12 cellular contexts compared by ENCODE assay signal in genomic region chr1:24437631-24438396, GRCh38. TPM values are rescaled to one million over a fixed set of nuclear protein-coding genes. Genes with fewer than 3 reads are reported as not detected.
DNase-seq lines count a peak whose midpoint lies in the region; ATAC-seq and TF ChIP-seq lines count a peak whose summit lies in the region.
"Had no signal": no experiment of that assay in that cellular context is flagged by ENCODE, and none has a peak within 500 bp of the region (broad histone marks: within the 10 kb centered on the region; RNA-seq: fewer than 3 reads in every experiment).

No MANE protein-coding gene starts in this region.

- H3K9me3 Mint-ChIP-seq in CD8-positive, alpha-beta T cell: no peaks in the 10 kb centered on the region
- H3K9me3 Mint-ChIP-seq in endothelial cell (ENCODE audit: unreplicated experiment): peaks cover 4% of the 10 kb centered on the region
- H3K9me3 Mint-ChIP-seq: IgD-negative memory B cell had no signal

- POLR2A ChIA-PET in CD8-positive, alpha-beta T cell (lab: Charles Lee): no interaction called here

- H3K27me3 ChIP-seq in CD8-positive, alpha-beta T cell (ENCODE audit: insufficient read depth, low read length): no peaks in the 10 kb centered on the region
- no peaks in the 10 kb centered on the region for H3K27me3 ChIP-seq in RWPE2 (ENCODE audit: insufficient read depth, poor library complexity, severe bottlenecking)
- H3K27me3 ChIP-seq: BE2C had no signal

- CTCF ChIA-PET in CD8-positive, alpha-beta T cell (lab: Charles Lee): no interaction called here

- peaks cover 32% of the 10 kb centered on the region for H3K36me3 ChIP-seq in CD8-positive, alpha-beta T cell (ENCODE audit: insufficient read depth, low read length)
- H3K36me3 ChIP-seq in RWPE2 (ENCODE audit: low read depth): peaks cover 42% of the 10 kb centered on the region
- H3K36me3 ChIP-seq: BE2C had no signal

- no peak overlapping the region for H3K4me3 Mint-ChIP-seq in CD8-positive, alpha-beta T cell
- H3K4me3 Mint-ChIP-seq in endothelial cell (ENCODE audit: unreplicated experiment): no peak overlapping the region

- intact Hi-C loops in CD8-positive, alpha-beta T cell (cut with DNase I, micrococcal nuclease): loop anchor here in 1 of 2 experiments (5.0 kb wide), 1 partner anchor 149 kb away; no protein-coding TSS in a partner anchor

- peak overlapping the region; percentile 72 for H3K27ac Mint-ChIP-seq in CD8-positive, alpha-beta T cell
- H3K27ac Mint-ChIP-seq in endothelial cell (ENCODE audit: unreplicated experiment): no peak overlapping the region

- H3K27me3 Mint-ChIP-seq in CD8-positive, alpha-beta T cell (ENCODE audit: low read depth): no peaks in the 10 kb centered on the region
- H3K27me3 Mint-ChIP-seq in endothelial cell (ENCODE audit: unreplicated experiment): peaks cover 3% of the 10 kb centered on the region
- H3K27me3 Mint-ChIP-seq: IgD-negative memory B cell had no signal

- H3K36me3 Mint-ChIP-seq in CD8-positive, alpha-beta T cell: peaks cover 75% of the 10 kb centered on the region
- no peaks in the 10 kb centered on the region for H3K36me3 Mint-ChIP-seq in endothelial cell (ENCODE audit: low read depth, unreplicated experiment)

- TF ChIP-seq CTCF in CD8-positive, alpha-beta T cell (IDR thresholded peaks at IDR 0.05): no peak
- TF ChIP-seq CTCF in RWPE2 (IDR thresholded peaks at IDR 0.05; ENCODE audit: poor library complexity, severe bottlenecking) (no peak), fibroblast of mammary gland (conservative IDR thresholded peaks at IDR 0.05; ENCODE audit: control insufficient read depth, insufficient read depth, low read depth, low read length) (no peak), endothelial cell (IDR thresholded peaks at IDR 0.05; ENCODE audit: unreplicated experiment) (no peak)

- H3K9me3 ChIP-seq in CD8-positive, alpha-beta T cell (ENCODE audit: low read length): no peaks in the 10 kb centered on the region
- no peaks in the 10 kb centered on the region for H3K9me3 ChIP-seq in RWPE2 (ENCODE audit: severe bottlenecking)
- H3K9me3 ChIP-seq: BE2C had no signal

- H3K4me1 ChIP-seq in CD8-positive, alpha-beta T cell (ENCODE audit: insufficient read depth, low read length): peaks cover 4% of the 10 kb centered on the region
- H3K4me1 ChIP-seq in RWPE2 (ENCODE audit: insufficient read depth, poor library complexity, severe bottlenecking): no peaks in the 10 kb centered on the region
- H3K4me1 ChIP-seq: BE2C had no signal

- peaks cover 37% of the 10 kb centered on the region for H3K4me1 Mint-ChIP-seq in CD8-positive, alpha-beta T cell (ENCODE audit: low read depth)
- H3K4me1 Mint-ChIP-seq in endothelial cell (ENCODE audit: unreplicated experiment): no peaks in the 10 kb centered on the region

- no peak for ATAC-seq in CD8-positive, alpha-beta T cell
- peak; percentile 31; the same call in 1 of the 3 replicates for ATAC-seq in RWPE2 (ENCODE audit: low read depth)
- ATAC-seq in GM19455 (IDR thresholded peaks at IDR 0.05; ENCODE audit: unreplicated experiment): no peak

- DNase-seq in CD8-positive, alpha-beta T cell: no peak
- DNase-seq in RWPE2 (ENCODE audit: low spot score): no peak
- peak; percentile 80 for DNase-seq in fibroblast of mammary gland (ENCODE audit: low read depth)
- peak; percentile 38 for DNase-seq in pons (ENCODE audit: low spot score)
- no peak for DNase-seq in endothelial cell (ENCODE audit: low spot score)
- no peak for DNase-seq in NCI-H748 (lab: John Stamatoyannopoulos, UW; ENCODE audit: unreplicated experiment)
- no peak for DNase-seq in 8988T
- DNase-seq: NCI-H1436 treated with DMSO at 0.1 percent for 48 hours had no signal

- no peak overlapping the region for H3K27ac ChIP-seq in CD8-positive, alpha-beta T cell (ENCODE audit: low read depth, low read length)
- H3K27ac ChIP-seq in RWPE2 (ENCODE audit: poor library complexity, severe bottlenecking): no peak overlapping the region
- H3K27ac ChIP-seq: SK-N-MC had no signal

- H3K4me3 ChIP-seq in CD8-positive, alpha-beta T cell (ENCODE audit: low read depth, low read length): no peak overlapping the region
- H3K4me3 ChIP-seq in RWPE2 (ENCODE audit: severe bottlenecking) (no peak overlapping the region), fibroblast of mammary gland (ENCODE audit: control insufficient read depth, low read depth, low read length) (no peak overlapping the region)
- H3K4me3 ChIP-seq: SK-N-MC had no signal

RNA-seq across cellular contexts. Expression of gene NIPAL3, which starts 22.2 kb away (rescaled TPM):
- 10 to 100 TPM; 22.3 to 22.7 TPM for total RNA-seq in CD8-positive, alpha-beta T cell
- 9.4 TPM for total RNA-seq in endothelial cell (ENCODE audit: unreplicated experiment)

RNA-seq across cellular contexts. Expression of gene STPG1, which starts 24.2 kb away (rescaled TPM):
- 1 to 10 TPM; 2.0 to 2.4 TPM for total RNA-seq in CD8-positive, alpha-beta T cell
- total RNA-seq in endothelial cell (ENCODE audit: unreplicated experiment): 10.0 TPM

Comparison
In these comparisons a context has a peak if more than half of its experiments do, and no peak if none do; other contexts are left out.
1. DNase-seq: peak in fibroblast of mammary gland (single experiment) and pons (single experiment); none in CD8-positive, alpha-beta T cell (0 of 7), RWPE2 (single experiment), endothelial cell (single experiment), NCI-H748 (single experiment) and 8988T (single experiment).